ENCODE assay signal across 19 cellular contexts in the genomic region with DNA sequence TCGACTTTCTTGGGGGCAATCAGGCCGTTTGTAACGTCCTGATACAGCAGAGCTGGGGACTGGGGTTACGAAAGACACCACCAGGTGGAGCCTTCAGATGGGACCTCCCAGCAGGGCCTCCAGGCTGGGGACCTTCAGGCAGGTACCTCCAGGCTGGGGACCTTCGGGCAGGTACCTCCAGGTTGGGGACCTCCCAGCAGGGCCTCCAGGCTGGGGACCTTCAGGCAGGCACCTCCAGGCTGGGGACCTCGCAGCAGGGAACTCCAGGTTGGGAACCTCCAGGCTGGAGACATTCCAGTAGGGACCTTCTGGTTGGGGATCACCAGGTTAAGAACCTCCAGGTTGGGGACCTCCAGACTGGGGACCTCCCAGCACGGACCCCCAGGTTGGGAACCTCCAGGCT. TPM values are rescaled to one million over a fixed set of nuclear protein-coding genes. Genes with fewer than 3 reads are reported as not detected.
DNase-seq lines count a peak whose midpoint lies in the region; ATAC-seq and TF ChIP-seq lines count a peak whose summit lies in the region.
"Had no signal": no experiment of that assay in that cellular context is flagged by ENCODE, and none has a peak within 500 bp of the region (broad histone marks: within the 10 kb centered on the region; RNA-seq: fewer than 3 reads in every experiment).

No MANE protein-coding gene starts in this region.

- H3K36me3 ChIP-seq in Panc1 (ENCODE audit: control insufficient read depth, insufficient read depth, low read length), result no peaks in the 10 kb centered on the region
- H3K36me3 ChIP-seq in upper lobe of right lung, result peaks cover 15% of the 10 kb centered on the region

- no peak overlapping the region for H3K27ac Mint-ChIP-seq in stimulated activated naive CD8-positive, alpha-beta T cell treated with anti-CD3 and anti-CD28 coated beads, Interleukin-15, amount 100 ng/mL, for 72 hours
- H3K27ac Mint-ChIP-seq: activated naive CD8-positive, alpha-beta T cell had no signal

- in situ Hi-C loops in Panc1 (cut with HindIII; ENCODE audit: low pct_unique_long_range_greater_than_20kb, low sequenced_read_pairs), result no loop called here

- CTCF ChIA-PET in Panc1 (lab: Charles Lee), result interaction anchor here (2.8 kb wide), 1 partner anchor 45 kb away, joined by 13 read pairs; no protein-coding TSS in a partner anchor

- H3K4me1 Mint-ChIP-seq in stimulated activated naive CD8-positive, alpha-beta T cell treated with anti-CD3 and anti-CD28 coated beads, Interleukin-15, amount 100 ng/mL, for 72 hours, result peaks cover 15% of the 10 kb centered on the region

- POLR2A ChIA-PET in Panc1 (lab: Charles Lee), result no interaction called here

- no peak for DNase-seq in stimulated activated naive CD8-positive, alpha-beta T cell treated with anti-CD3 and anti-CD28 coated beads, Interleukin-15, amount 100 ng/mL, for 72 hours
- DNase-seq in stimulated activated naive CD8-positive, alpha-beta T cell treated with anti-CD3 and anti-CD28 coated beads, Interleukin-15, Interleukin-2, amounts not matched to agents 100 U/mL and 50 U/mL, for 24 hours, result no peak
- DNase-seq in Panc1 (ENCODE audit: low read depth, low spot score) (no peak), fibroblast of mammary gland (ENCODE audit: low read depth) (no peak), upper lobe of right lung (no peak), iPS-NIHi7 (ENCODE audit: extremely low spot score) (no peak), cortex of kidney (lab: John Stamatoyannopoulos, UW) (no peak)
- DNase-seq: activated CD8-positive, alpha-beta memory T cell treated with anti-CD3 and anti-CD28 coated beads, Interleukin-2, amount 50 U/mL, for 48 hours; Kasumi-1; kidney glomerular epithelial cell; NCI-H1694; NCI-H82; SIG-M5; stimulated activated CD4-positive, alpha-beta T cell treated with anti-CD3 and anti-CD28 coated beads, Interleukin-2, amount 100 ng/mL, for 24 hours; trophoblast cell had no signal

- H3K4me1 ChIP-seq in Panc1 (ENCODE audit: control insufficient read depth, insufficient read depth, low read length) (peaks cover 7% of the 10 kb centered on the region), upper lobe of right lung (peaks cover 5% of the 10 kb centered on the region)

- H3K4me3 Mint-ChIP-seq in stimulated activated naive CD8-positive, alpha-beta T cell treated with anti-CD3 and anti-CD28 coated beads, Interleukin-15, amount 100 ng/mL, for 72 hours, result no peak overlapping the region
- H3K4me3 Mint-ChIP-seq: activated naive CD8-positive, alpha-beta T cell had no signal

- peak; percentile 29 for ATAC-seq in stimulated activated naive CD8-positive, alpha-beta T cell treated with anti-CD3 and anti-CD28 coated beads, Interleukin-15, amount 100 ng/mL, for 72 hours
- ATAC-seq in stimulated activated naive CD8-positive, alpha-beta T cell treated with anti-CD3 and anti-CD28 coated beads, Interleukin-15, Interleukin-2, amounts not matched to agents 100 U/mL and 50 U/mL, for 24 hours, result no peak
- ATAC-seq in Panc1, result peak; percentile 31; the same call in 1 of the 2 replicates
- no peak for ATAC-seq in upper lobe of right lung
- ATAC-seq in HG03439 (IDR thresholded peaks at IDR 0.05; ENCODE audit: unreplicated experiment), result no peak

- TF ChIP-seq CTCF in Panc1 (IDR thresholded peaks at IDR 0.05), result no peak; the same call in 1 of the 2 replicates
- peak; percentile 2 for TF ChIP-seq CTCF in fibroblast of mammary gland (conservative IDR thresholded peaks at IDR 0.05; ENCODE audit: control insufficient read depth, insufficient read depth, low read depth, low read length)
- peak; percentile 25 for TF ChIP-seq CTCF in upper lobe of right lung (IDR thresholded peaks at IDR 0.05)

- no TSS peak for BruUV-seq in Panc1 (replicated peaks; lab: Mats Ljungman, UMichigan)

- H3K27me3 ChIP-seq in Panc1 (ENCODE audit: control insufficient read depth, insufficient read depth, low read length) (no peaks in the 10 kb centered on the region), upper lobe of right lung (no peaks in the 10 kb centered on the region)

- H3K4me3 ChIP-seq in Panc1 (ENCODE audit: low read depth in 2 of 2, low read length in 2 of 2), result no peak overlapping the region
- no peak overlapping the region for H3K4me3 ChIP-seq in fibroblast of mammary gland (ENCODE audit: control insufficient read depth, low read depth, low read length)
- H3K4me3 ChIP-seq in upper lobe of right lung, result no peak overlapping the region

- peaks cover 0 to 10% of the 10 kb centered on the region in 2 donors for H3K9me3 Mint-ChIP-seq in stimulated activated naive CD8-positive, alpha-beta T cell treated with anti-CD3 and anti-CD28 coated beads, Interleukin-15, amount 100 ng/mL, for 72 hours

- H3K9me3 ChIP-seq in Panc1 (ENCODE audit: control insufficient read depth, insufficient read depth, low read depth, low read length) (no peaks in the 10 kb centered on the region), upper lobe of right lung (no peaks in the 10 kb centered on the region)

- no peaks in the 10 kb centered on the region for H3K27me3 Mint-ChIP-seq in stimulated activated naive CD8-positive, alpha-beta T cell treated with anti-CD3 and anti-CD28 coated beads, Interleukin-15, amount 100 ng/mL, for 72 hours
- H3K27me3 Mint-ChIP-seq: activated naive CD8-positive, alpha-beta T cell had no signal

- no peak overlapping the region for H3K27ac ChIP-seq in Panc1 (ENCODE audit: low read length)
- H3K27ac ChIP-seq in upper lobe of right lung, result no peak overlapping the region

- intact Hi-C loops in Panc1 (cut with micrococcal nuclease; ENCODE audit: unreplicated experiment) (no loop called here), upper lobe of right lung (cut with DNase I) (no loop called here)

RNA-seq across cellular contexts. Expression of gene GPR146, which starts 23.5 kb away (rescaled TPM):
- total RNA-seq in Panc1 (2021; ENCODE audit: unreplicated experiment) (2.9 TPM), upper lobe of right lung (40.0 TPM)
- 3.6 TPM for polyA plus RNA-seq in Panc1 (2012; ENCODE audit: insufficient read length)

RNA-seq across cellular contexts. Expression of gene CYP2W1, which starts 37.9 kb away (rescaled TPM):
- total RNA-seq in Panc1 (2021; ENCODE audit: unreplicated experiment) (0.74 TPM), upper lobe of right lung (not detected)
- 0.63 TPM for polyA plus RNA-seq in Panc1 (2012; ENCODE audit: insufficient read length)
- total RNA-seq: cardiac septum, Daoy had no signal

RNA-seq across cellular contexts. Expression of gene COX19, which starts 45.5 kb away (rescaled TPM):
- 14.4 TPM for total RNA-seq in Panc1 (2021; ENCODE audit: unreplicated experiment)
- polyA plus RNA-seq in Panc1 (2012; ENCODE audit: insufficient read length), result 7.7 TPM
- total RNA-seq in upper lobe of right lung, result 9.4 TPM

Comparison
In these comparisons a context has a peak if more than half of its experiments do, and no peak if none do; other contexts are left out.
1. ATAC-seq: peak in stimulated activated naive CD8-positive, alpha-beta T cell treated with anti-CD3 and anti-CD28 coated beads, Interleukin-15, amount 100 ng/mL, for 72 hours (single experiment) and Panc1 (single experiment); none in stimulated activated naive CD8-positive, alpha-beta T cell treated with anti-CD3 and anti-CD28 coated beads, Interleukin-15, Interleukin-2, amounts not matched to agents 100 U/mL and 50 U/mL, for 24 hours (single experiment), upper lobe of right lung (single experiment) and HG03439 (single experiment).
2. RNA of gene GPR146, which starts 23.5 kb away (total RNA-seq): 40.0 TPM in upper lobe of right lung (single experiment); 2.9 TPM in Panc1 (single experiment); every median in the first group is over 10 times any median in the second.